17 cellular contexts compared by ENCODE assay signal in the genomic region with DNA sequence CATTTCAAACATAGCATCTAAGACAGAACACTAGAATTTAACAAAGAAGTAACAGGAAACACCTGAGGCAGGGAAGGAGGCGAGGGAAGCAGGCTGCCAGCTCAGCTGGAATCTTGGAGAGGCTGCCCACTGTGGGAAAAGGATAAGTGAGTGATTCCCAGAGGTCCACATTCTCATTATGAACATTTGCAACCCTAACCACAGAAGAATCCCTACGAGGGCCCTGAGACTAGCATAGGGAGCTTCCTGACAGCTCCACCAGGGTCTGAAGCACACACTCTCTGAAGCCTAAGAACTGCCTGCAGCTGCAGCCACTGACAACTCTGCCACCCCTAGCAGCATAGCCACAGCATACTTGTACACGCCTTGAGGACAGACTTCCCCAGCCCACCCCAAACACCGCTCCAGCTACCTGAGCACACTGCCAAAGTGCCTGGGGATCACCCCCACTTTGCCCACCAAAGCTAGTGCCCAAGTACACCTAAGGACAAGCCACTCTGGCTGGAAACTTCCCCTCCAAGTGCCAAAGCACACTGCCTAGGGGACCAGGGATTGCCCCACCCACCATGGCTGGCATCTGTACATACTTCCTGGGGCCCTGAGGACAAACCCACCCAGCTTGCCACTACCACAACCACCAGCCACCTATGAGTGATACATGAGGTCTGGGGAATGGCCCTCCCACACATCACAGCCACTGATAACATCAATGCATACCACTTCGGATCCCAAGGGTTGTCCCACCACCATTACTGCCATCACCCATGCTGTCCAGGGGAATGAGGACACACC.
A peak's percentile ranks its signal among the peaks of the same experiment; 100 is the strongest.
DNase-seq lines count a peak whose midpoint lies in the region; ATAC-seq and TF ChIP-seq lines count a peak whose summit lies in the region.
"Had no signal": no experiment of that assay in that cellular context is flagged by ENCODE, and none has a peak within 500 bp of the region (broad histone marks: within the 10 kb centered on the region; RNA-seq: fewer than 3 reads in every experiment).

No MANE protein-coding gene starts in this region.

- H3K4me1 ChIP-seq in A673 (ENCODE audit: insufficient read depth, low read length, poor library complexity, severe bottlenecking) = no peaks in the 10 kb centered on the region
- H3K4me1 ChIP-seq: prostate gland had no signal

- peaks cover 24% of the 10 kb centered on the region for H3K9me3 ChIP-seq in A673 (ENCODE audit: low read depth, low read length, poor library complexity, severe bottlenecking)
- H3K9me3 ChIP-seq: prostate gland, SK-N-SH had no signal

- H3K4me3 ChIP-seq in A673 (ENCODE audit: low read depth, low read length, poor library complexity, severe bottlenecking) (no peak overlapping the region), astrocyte of the spinal cord (ENCODE audit: low read depth, low read length) (no peak overlapping the region), foreskin fibroblast (ENCODE audit: low read depth in 1 of 2, low read length in 2 of 2) (no peak overlapping the region)
- H3K4me3 ChIP-seq: MG63, prostate gland had no signal

- H3K27ac Mint-ChIP-seq in memory B cell = peak overlapping the region; percentile 8

- intact Hi-C loops in A673 (cut with micrococcal nuclease; ENCODE audit: unreplicated experiment) = no loop called here

- in situ Hi-C loops in astrocyte of the spinal cord (cut with HindIII; ENCODE audit: low sequenced_read_pairs) = no loop called here

- H3K4me1 Mint-ChIP-seq in memory B cell = peaks cover 35% of the 10 kb centered on the region

- no peak overlapping the region for H3K4me3 Mint-ChIP-seq in memory B cell

- H3K27me3 Mint-ChIP-seq in memory B cell = no peaks in the 10 kb centered on the region

- no peaks in the 10 kb centered on the region for H3K27me3 ChIP-seq in A673 (replicated peaks; ENCODE audit: insufficient read depth, low read depth, low read length, poor library complexity)
- H3K27me3 ChIP-seq: MG63 had no signal

- DNase-seq in A673 (ENCODE audit: low spot score) (peak; percentile 3), GM03348 (ENCODE audit: low spot score) (peak; percentile 9), astrocyte of the spinal cord (ENCODE audit: low read depth, low spot score) (peak; percentile 29), memory B cell (ENCODE audit: low spot score in 2 of 2) (no peak), foreskin fibroblast (no peak)
- DNase-seq: activated CD8-positive, alpha-beta memory T cell treated with anti-CD3 and anti-CD28 coated beads for 24 hours; AML-193; cerebellar nuclear complex; GOT3; MG63; NCI-H2171; SK-N-SH had no signal

- H3K9me3 Mint-ChIP-seq in memory B cell = peaks cover 13% of the 10 kb centered on the region

- ATAC-seq in memory B cell (ENCODE audit: low read depth) = no peak
- no peak for ATAC-seq in GM19351 (IDR thresholded peaks at IDR 0.05; ENCODE audit: unreplicated experiment)
- no peak for ATAC-seq in HG02623 (IDR thresholded peaks at IDR 0.05; ENCODE audit: unreplicated experiment)
- no peak for ATAC-seq in HG03439 (IDR thresholded peaks at IDR 0.05; ENCODE audit: unreplicated experiment)

- TF ChIP-seq CTCF in A673 (conservative IDR thresholded peaks at IDR 0.05; ENCODE audit: low read depth, low read length) = no peak
- TF ChIP-seq CTCF in astrocyte of the spinal cord (IDR thresholded peaks at IDR 0.05; ENCODE audit: low read depth, low read length) = no peak
- TF ChIP-seq CTCF in foreskin fibroblast (IDR thresholded peaks at IDR 0.05; ENCODE audit: low read depth, low read length) = no peak

- H3K27ac ChIP-seq in A673 (ENCODE audit: low read depth, low read length, poor library complexity, severe bottlenecking) = no peak overlapping the region
- H3K27ac ChIP-seq: epithelial cell of prostate, prostate gland had no signal

- CTCF ChIA-PET in A673 (lab: Charles Lee) = no interaction called here

- H3K36me3 Mint-ChIP-seq in memory B cell = peaks cover 63% of the 10 kb centered on the region

- POLR2A ChIA-PET in A673 (lab: Charles Lee; ENCODE audit: low non-redundant PET) = no interaction called here

- H3K36me3 ChIP-seq in A673 (ENCODE audit: insufficient read depth, low read length, poor library complexity, severe bottlenecking) = peaks cover 3% of the 10 kb centered on the region
- H3K36me3 ChIP-seq: prostate gland had no signal

- no TSS peak for BruUV-seq in A673 (replicated peaks; lab: Mats Ljungman, UMichigan)

Comparison
In these comparisons a context has a peak if more than half of its experiments do, and no peak if none do; other contexts are left out.
1. DNase-seq: peak in A673 (single experiment), GM03348 (single experiment) and astrocyte of the spinal cord (single experiment); none in memory B cell (0 of 2) and foreskin fibroblast (0 of 2).